In the genomic region with DNA sequence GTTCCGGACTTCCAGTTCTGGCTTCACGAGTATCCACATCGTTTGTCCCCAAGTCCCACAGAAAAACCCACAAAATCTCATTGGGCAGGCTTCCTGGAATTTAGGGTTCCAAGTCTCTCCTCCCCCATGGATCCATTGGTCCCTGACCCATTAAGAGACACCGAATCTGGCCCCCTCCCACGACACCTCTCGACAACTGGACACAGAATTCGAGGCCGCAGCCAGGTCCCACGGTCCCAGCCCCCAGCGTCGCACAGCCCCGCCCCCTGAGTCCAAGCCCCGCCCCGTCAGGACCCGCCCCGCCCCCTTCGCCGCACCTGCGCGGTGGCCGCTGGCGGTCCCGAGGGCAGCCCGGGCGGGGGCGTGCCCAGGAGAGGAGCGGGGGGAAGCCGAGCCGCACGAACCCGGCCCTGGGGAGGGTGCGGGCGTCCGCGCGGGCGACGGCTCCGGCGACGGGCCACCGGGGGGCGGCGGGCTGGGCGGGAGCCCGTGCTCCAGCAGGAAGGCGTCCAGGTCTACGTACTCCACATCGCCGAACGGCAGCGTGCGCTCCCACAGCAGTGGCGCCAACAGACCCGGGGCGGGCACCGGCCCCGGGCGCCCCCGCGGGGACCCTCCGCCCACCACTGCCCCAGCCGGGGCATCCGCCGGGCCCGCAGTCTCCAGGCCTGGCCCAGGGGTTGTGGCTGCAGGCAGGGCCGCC, we compare ENCODE assay signal across 1 cellular context.
TF ChIP-seq lines count a peak whose summit lies in the region.

No MANE protein-coding gene starts in this region.

TF ChIP-seq in SK-N-SH treated with all-trans-retinoic acid at 6 μM for 48 hours, 23 proteins besides CTCF, POLR2A, EP300 and RAD21 (continued from another document):
- TF ChIP-seq TSHZ2 (CRISPR knock-in tag; IDR thresholded peaks at IDR 0.05) (no peak), ZFP30 (CRISPR knock-in tag; IDR thresholded peaks at IDR 0.05) (no peak), ARNTL (CRISPR knock-in tag; IDR thresholded peaks at IDR 0.05; ENCODE audit: borderline replicate concordance, low read depth) (no peak), CREB5 (CRISPR knock-in tag; IDR thresholded peaks at IDR 0.05; ENCODE audit: low read depth) (no peak), ZNF70 (CRISPR knock-in tag; IDR thresholded peaks at IDR 0.05) (no peak), ZNF8 (CRISPR knock-in tag; IDR thresholded peaks at IDR 0.05) (no peak), ZC3H10 (CRISPR knock-in tag; IDR thresholded peaks at IDR 0.05) (no peak), ZFP3 (CRISPR knock-in tag; IDR thresholded peaks at IDR 0.05) (no peak)
